In the genomic region with DNA sequence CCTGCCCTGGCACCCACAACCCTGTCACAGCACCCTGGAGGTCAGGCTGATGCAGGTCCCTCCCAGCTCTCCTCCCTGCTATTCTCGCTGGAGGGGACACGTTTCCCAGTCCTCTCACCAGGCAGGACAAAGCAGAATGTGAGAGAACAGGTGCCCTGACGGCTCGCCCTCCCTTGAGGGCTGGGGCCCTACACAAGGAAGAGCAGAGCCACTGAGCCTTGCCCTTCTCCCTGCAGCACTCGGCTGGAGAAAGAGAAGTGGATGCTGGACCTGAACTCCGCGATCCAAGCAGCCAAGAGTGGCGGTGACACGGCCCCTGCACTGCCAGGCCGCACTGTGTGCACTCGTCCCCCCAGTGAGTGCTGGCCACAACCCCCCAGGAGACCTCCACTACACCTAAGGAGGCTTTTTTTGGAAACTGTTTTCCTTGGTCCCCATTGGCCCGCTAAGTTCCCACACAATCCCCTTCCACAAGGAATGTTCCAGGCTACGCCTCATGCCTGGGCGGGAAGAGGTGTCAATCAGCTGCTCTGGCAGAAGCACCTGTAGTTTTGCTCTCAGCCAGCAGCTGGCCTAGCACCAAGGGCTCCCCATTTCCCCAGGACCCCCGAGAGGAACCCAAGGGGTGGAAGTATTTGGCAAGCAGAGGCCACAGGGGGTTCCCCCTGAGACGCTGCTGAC, we compare ENCODE assay signal across 1 cellular context.
TF ChIP-seq lines count a peak whose summit lies in the region.

No MANE protein-coding gene starts in this region.

TF ChIP-seq in H1, 55 proteins besides CTCF, POLR2A, EP300 and RAD21:
- TF ChIP-seq FOSL1 (IDR thresholded peaks at IDR 0.05; ENCODE audit: insufficient read depth, low read depth, low read length) (no peak), JUN (IDR thresholded peaks at IDR 0.05; ENCODE audit: low read depth, low read length) (no peak), RBBP5 (IDR thresholded peaks at IDR 0.05; ENCODE audit: borderline replicate concordance, low read depth, low read length) (no peak), GTF2F1 (IDR thresholded peaks at IDR 0.05; ENCODE audit: borderline replicate concordance, low read depth, low read length) (no peak), RFX5 (IDR thresholded peaks at IDR 0.05; ENCODE audit: borderline replicate concordance, low read depth, low read length) (no peak), EZH2 (IDR thresholded peaks at IDR 0.05; ENCODE audit: low read depth, low read length, severe bottlenecking) (no peak)
- TF ChIP-seq, protein P1, sequence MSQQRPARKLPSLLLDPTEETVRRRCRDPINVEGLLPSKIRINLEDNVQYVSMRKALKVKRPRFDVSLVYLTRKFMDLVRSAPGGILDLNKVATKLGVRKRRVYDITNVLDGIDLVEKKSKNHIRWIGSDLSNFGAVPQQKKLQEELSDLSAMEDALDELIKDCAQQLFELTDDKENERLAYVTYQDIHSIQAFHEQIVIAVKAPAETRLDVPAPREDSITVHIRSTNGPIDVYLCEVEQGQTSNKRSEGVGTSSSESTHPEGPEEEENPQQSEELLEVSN (IDR thresholded peaks at IDR 0.05): peak; percentile 96
- TF ChIP-seq, protein P2, sequence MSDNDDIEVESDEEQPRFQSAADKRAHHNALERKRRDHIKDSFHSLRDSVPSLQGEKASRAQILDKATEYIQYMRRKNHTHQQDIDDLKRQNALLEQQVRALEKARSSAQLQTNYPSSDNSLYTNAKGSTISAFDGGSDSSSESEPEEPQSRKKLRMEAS (IDR thresholded peaks at IDR 0.05): peak; percentile 76
- TF ChIP-seq, protein P3, sequence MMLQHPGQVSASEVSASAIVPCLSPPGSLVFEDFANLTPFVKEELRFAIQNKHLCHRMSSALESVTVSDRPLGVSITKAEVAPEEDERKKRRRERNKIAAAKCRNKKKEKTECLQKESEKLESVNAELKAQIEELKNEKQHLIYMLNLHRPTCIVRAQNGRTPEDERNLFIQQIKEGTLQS (IDR thresholded peaks at IDR 0.05; ENCODE audit: insufficient read depth, low read depth, low read length): no peak
